21 cellular contexts compared by ENCODE assay signal in genomic region chr12:91805031-91805430, GRCh38.
"Had no signal": no experiment of that assay in that cellular context is flagged by ENCODE, and none has a peak within 500 bp of the region (broad histone marks: within the 10 kb centered on the region; RNA-seq: fewer than 3 reads in every experiment).

No MANE protein-coding gene starts in this region.

- H3K27ac ChIP-seq: RWPE1 had no signal

- ATAC-seq: Panc1, PC-3 had no signal

- H3K9ac ChIP-seq: SK-N-SH had no signal

- DNase-seq: KBM-7, MV-4-11, NCI-H1048, NCI-H1105 treated with DMSO at 0.1 percent for 48 hours, NCI-H1417 treated with DMSO at 0.1 percent for 48 hours, NCI-H146, NCI-H1694 treated with DMSO at 0.1 percent for 48 hours, NCI-H1930, NCI-H2081 treated with DMSO at 0.1 percent for 48 hours, NCI-H2171, NCI-H226, NCI-H446, NCI-H510A, NCI-H524 treated with DMSO at 0.1 percent for 48 hours, NCI-H69, NCI-H774, SHP77, SK-N-SH had no signal

- H3K9me3 ChIP-seq: SK-N-SH had no signal
